ENCODE assay signal across 9 cellular contexts in the genomic region with DNA sequence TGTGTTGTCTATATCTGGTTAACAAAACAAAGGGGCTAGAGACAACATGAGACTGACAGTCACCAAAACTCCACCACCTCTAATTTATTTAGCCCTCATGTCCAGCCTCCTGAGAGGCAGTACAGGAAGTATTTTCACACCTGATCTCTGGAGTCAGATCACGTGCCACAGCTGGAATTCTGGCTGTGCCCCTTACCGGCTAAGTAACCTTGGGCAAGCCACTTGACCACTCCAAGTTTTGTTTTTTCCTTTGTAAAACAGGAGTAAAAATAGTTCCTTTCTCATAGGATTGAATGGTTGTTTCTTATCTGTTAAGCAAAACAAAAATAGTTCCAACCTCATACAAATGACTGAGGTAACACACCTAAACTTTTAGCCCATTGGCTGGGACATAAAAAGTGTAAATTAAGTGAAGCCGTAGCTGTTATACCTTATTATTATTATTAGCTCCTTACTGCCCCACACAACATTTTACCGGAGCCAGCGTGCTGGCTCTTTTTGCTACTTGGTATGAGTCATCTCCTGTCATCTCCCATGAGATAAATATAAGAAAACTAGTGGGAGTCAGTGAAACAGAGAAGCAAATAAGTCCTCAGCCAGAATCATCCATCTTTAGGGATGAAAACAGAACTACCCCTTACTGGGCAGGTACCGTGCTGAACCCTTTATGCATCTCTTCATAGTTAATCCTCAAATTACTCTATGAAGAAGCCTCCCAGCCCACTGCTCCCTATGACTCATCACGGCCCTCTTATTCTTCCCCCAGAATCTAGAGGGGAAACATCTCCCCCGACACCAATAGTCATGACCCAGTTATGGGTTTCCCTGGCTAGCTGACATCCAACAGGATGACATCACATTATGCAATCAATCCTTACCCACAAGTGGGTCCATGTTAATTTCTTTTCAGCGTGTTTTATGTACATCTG. TPM values are rescaled to one million over a fixed set of nuclear protein-coding genes. Genes with fewer than 3 reads are reported as not detected.
DNase-seq lines count a peak whose midpoint lies in the region; ATAC-seq and TF ChIP-seq lines count a peak whose summit lies in the region.
"Had no signal": no experiment of that assay in that cellular context is flagged by ENCODE, and none has a peak within 500 bp of the region (broad histone marks: within the 10 kb centered on the region; RNA-seq: fewer than 3 reads in every experiment).

No MANE protein-coding gene starts in this region.

- H3K9me3 Mint-ChIP-seq in type B pancreatic cell, result no peaks in the 10 kb centered on the region

- H4K20me1 ChIP-seq in IMR-90 (ENCODE audit: insufficient read depth, low read length), result peaks cover 3% of the 10 kb centered on the region; the same call in 1 of the 2 replicates

- TF ChIP-seq RAD21 in IMR-90 (IDR thresholded peaks at IDR 0.05; ENCODE audit: low read length), result no peak

- BruUV-seq in IMR-90 (replicated peaks; lab: Mats Ljungman, UMichigan), result no TSS peak

- H2AFZ ChIP-seq in IMR-90 (replicated peaks; ENCODE audit: low read length, poor library complexity), result no peak overlapping the region

- peak overlapping the region; percentile 27 to 71; a peak in 2 of 4 replicates for H4K8ac ChIP-seq in IMR-90 (ENCODE audit: low read depth in 2 of 2, low read length in 2 of 2)

- peak overlapping the region; percentile 94 for H2BK5ac ChIP-seq in IMR-90 (ENCODE audit: low read depth, low read length, poor library complexity, severe bottlenecking)

- peaks cover 53% of the 10 kb centered on the region for H3K4me1 Mint-ChIP-seq in type B pancreatic cell (ENCODE audit: unreplicated experiment)

- intact Hi-C loops in IMR-90 (cut with micrococcal nuclease), result no loop called here

- no peaks in the 10 kb centered on the region for H3K79me1 ChIP-seq in IMR-90 (ENCODE audit: low read depth in 1 of 2, low read length in 2 of 2)

- peak overlapping the region; percentile 69; the same call in 1 of the 2 replicates for H2AK5ac ChIP-seq in IMR-90 (ENCODE audit: low read depth, low read length)

- no peaks in the 10 kb centered on the region for H3K36me3 Mint-ChIP-seq in type B pancreatic cell

- no peak overlapping the region for H2AK9ac ChIP-seq in IMR-90 (replicated peaks; ENCODE audit: low read depth, low read length, poor library complexity)

- peaks cover 37% of the 10 kb centered on the region for H3K4me1 ChIP-seq in IMR-90 (ENCODE audit: control insufficient read depth, insufficient read depth, low read length)

- no peaks in the 10 kb centered on the region for H3K9me3 ChIP-seq in IMR-90 (ENCODE audit: control insufficient read depth, insufficient read depth, low read length)

- peak; percentile 83 for DNase-seq in IMR-90
- DNase-seq in brain microvascular endothelial cell, result peak; percentile 61
- peak; percentile 60 for DNase-seq in hepatic stellate cell (ENCODE audit: low spot score)
- no peak for DNase-seq in type B pancreatic cell (ENCODE audit: extremely low spot score, unreplicated experiment)
- DNase-seq in DMS79 (lab: John Stamatoyannopoulos, UW), result no peak
- no peak for DNase-seq in activated effector memory CD4-positive, alpha-beta T cell treated with anti-CD3 and anti-CD28 coated beads, Interleukin-2, amount 50 U/mL, for 16 hours
- DNase-seq: NCI-H69 had no signal

- peak; percentile 8; the same call in 1 of the 2 replicates for ATAC-seq in IMR-90 (ENCODE audit: low read depth)
- no peak for ATAC-seq in HG02642 (IDR thresholded peaks at IDR 0.05; ENCODE audit: poor library complexity, unreplicated experiment)

- in situ Hi-C loops in IMR-90 (cut with MboI; ENCODE audit: low sequenced_read_pairs) (no loop called here), brain microvascular endothelial cell (cut with HindIII; ENCODE audit: low pct_ligation_motif_present, low sequenced_read_pairs) (no loop called here)

- H3K27me3 Mint-ChIP-seq in type B pancreatic cell, result no peaks in the 10 kb centered on the region

- H3K27me3 ChIP-seq in IMR-90 (ENCODE audit: control insufficient read depth, insufficient read depth, low read length) (peaks cover 2% of the 10 kb centered on the region; the same call in 1 of the 2 replicates), brain microvascular endothelial cell (replicated peaks) (no peaks in the 10 kb centered on the region)

- dilution Hi-C loops in IMR-90 (cut with HindIII; ENCODE audit: low sequenced_read_pairs, unreplicated experiment), result no loop called here

- peak overlapping the region; percentile 73 for H3K4me2 ChIP-seq in IMR-90 (ENCODE audit: low read depth, low read length)

- no peak for TF ChIP-seq POLR2A in IMR-90 (IDR thresholded peaks at IDR 0.05; ENCODE audit: low read depth, low read length)

- CTCF ChIA-PET in IMR-90 (lab: Yijun Ruan, JAX), result interaction anchor here (1.1 kb wide), 1 partner anchor 39 kb away, joined by 4 read pairs; no protein-coding TSS in a partner anchor

- peak overlapping the region; percentile 2 for H3K4me3 Mint-ChIP-seq in type B pancreatic cell

- peak overlapping the region; percentile 56; the same call in 1 of the 2 replicates for H3K56ac ChIP-seq in IMR-90 (ENCODE audit: extremely low read depth, insufficient read depth, low read length)

- peak overlapping the region; percentile 16 for H3K27ac Mint-ChIP-seq in type B pancreatic cell

- H3K9ac ChIP-seq in IMR-90 (ENCODE audit: low read depth, low read length), result no peak overlapping the region

- H3K4ac ChIP-seq in IMR-90 (ENCODE audit: low read depth, low read length), result peak overlapping the region; percentile 89

- peak overlapping the region; percentile 89 for H2BK20ac ChIP-seq in IMR-90 (ENCODE audit: low read depth, low read length)

- peak overlapping the region; percentile 97 for H2BK120ac ChIP-seq in IMR-90 (ENCODE audit: low read depth, low read length)

- peak overlapping the region; percentile 55 for H3K23ac ChIP-seq in IMR-90 (ENCODE audit: low read depth, low read length)

- TF ChIP-seq CTCF in IMR-90 (conservative IDR thresholded peaks at IDR 0.05; ENCODE audit: low read depth, low read length), result no peak
- no peak for TF ChIP-seq CTCF in brain microvascular endothelial cell (IDR thresholded peaks at IDR 0.05; ENCODE audit: low read depth, low read length, missing control alignments)
- no peak for TF ChIP-seq CTCF in type B pancreatic cell (conservative IDR thresholded peaks at IDR 0.05)

- POLR2A ChIA-PET in IMR-90 (lab: Charles Lee; ENCODE audit: unreplicated experiment), result interaction anchor here (0.7 kb wide), 1 partner anchor 29 kb away, joined by 3 read pairs; no protein-coding TSS in a partner anchor

- H4K5ac ChIP-seq in IMR-90 (ENCODE audit: low read depth, low read length), result peak overlapping the region; percentile 53

- peak overlapping the region; percentile 86; the same call in 2 of the 3 replicates for H2BK15ac ChIP-seq in IMR-90 (ENCODE audit: low read depth, low read length)

- H3K4me3 ChIP-seq in IMR-90 (ENCODE audit: insufficient read depth, low read depth, low read length) (no peak overlapping the region), brain microvascular endothelial cell (ENCODE audit: low read depth, low read length) (no peak overlapping the region)

- WGBS in IMR-90 (ENCODE audit: extremely low coverage in 2 of 2, insufficient read length in 1 of 2), 2 experiments, result no CpG with 5 or more reads among the region's 9 CpGs

- H4K91ac ChIP-seq in IMR-90 (ENCODE audit: insufficient read depth, low read depth, low read length), result peak overlapping the region; percentile 89

- peak overlapping the region; percentile 75 for H3K18ac ChIP-seq in IMR-90 (ENCODE audit: low read depth, low read length)

- H3K27ac ChIP-seq in IMR-90 (ENCODE audit: insufficient read depth, low read length), result peak overlapping the region; percentile 58; the same call in 1 of the 2 replicates
- peak overlapping the region; percentile 53 for H3K27ac ChIP-seq in brain microvascular endothelial cell
- H3K27ac ChIP-seq: VCaP had no signal

- H3K14ac ChIP-seq in IMR-90 (replicated peaks; ENCODE audit: low read depth, low read length), result no peak overlapping the region

- H3K36me3 ChIP-seq in IMR-90 (ENCODE audit: control insufficient read depth, insufficient read depth, low read length) (no peaks in the 10 kb centered on the region), brain microvascular endothelial cell (replicated peaks) (no peaks in the 10 kb centered on the region)

- peaks cover 28% of the 10 kb centered on the region for H3K9me1 ChIP-seq in IMR-90 (ENCODE audit: insufficient read depth, low read length)

TF ChIP-seq in IMR-90, 13 proteins besides CTCF, POLR2A, EP300 and RAD21:
- TF ChIP-seq, protein P1, sequence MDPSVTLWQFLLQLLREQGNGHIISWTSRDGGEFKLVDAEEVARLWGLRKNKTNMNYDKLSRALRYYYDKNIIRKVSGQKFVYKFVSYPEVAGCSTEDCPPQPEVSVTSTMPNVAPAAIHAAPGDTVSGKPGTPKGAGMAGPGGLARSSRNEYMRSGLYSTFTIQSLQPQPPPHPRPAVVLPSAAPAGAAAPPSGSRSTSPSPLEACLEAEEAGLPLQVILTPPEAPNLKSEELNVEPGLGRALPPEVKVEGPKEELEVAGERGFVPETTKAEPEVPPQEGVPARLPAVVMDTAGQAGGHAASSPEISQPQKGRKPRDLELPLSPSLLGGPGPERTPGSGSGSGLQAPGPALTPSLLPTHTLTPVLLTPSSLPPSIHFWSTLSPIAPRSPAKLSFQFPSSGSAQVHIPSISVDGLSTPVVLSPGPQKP (IDR thresholded peaks at IDR 0.05; ENCODE audit: borderline replicate concordance, low read depth, low read length), result no peak
- TF ChIP-seq FOS (IDR thresholded peaks at IDR 0.05; ENCODE audit: low read depth, low read length) (peak; percentile 89), BHLHE40 (IDR thresholded peaks at IDR 0.05; ENCODE audit: low read depth, low read length) (0 out of 2 replicates have a peak, but pooled peaks have one; percentile 2), MAZ (IDR thresholded peaks at IDR 0.05; ENCODE audit: borderline replicate concordance, low read depth, low read length) (no peak), CEBPB (IDR thresholded peaks at IDR 0.05; ENCODE audit: low read depth, low read length) (peak; percentile 91), RFX5 (IDR thresholded peaks at IDR 0.05; ENCODE audit: low read depth, low read length) (no peak)

RNA-seq across cellular contexts. Expression of a gene that starts 44.9 kb away (rescaled TPM):
- total RNA-seq in IMR-90 (2012; rRNA removed) (61.7 and 62.9 TPM in 2 replicates), type B pancreatic cell (ENCODE audit: low replicate concordance) (5.4 and 7.8 TPM in 2 replicates)
- polyA plus RNA-seq in IMR-90 (2012; rRNA removed), result 10.8 and 17.4 TPM in 2 replicates
- polyA plus RNA-seq in IMR-90 (2012; cell fraction: cytosol; rRNA removed), result 4.8 and 6.4 TPM in 2 replicates
- 1.6 and 12.4 TPM in 2 replicates for polyA plus RNA-seq in IMR-90 (2012; cell fraction: nucleus; rRNA removed; ENCODE audit: low replicate concordance)

Comparison
In these comparisons a context has a peak if more than half of its experiments do, and no peak if none do; other contexts are left out.
1. DNase-seq: peak in IMR-90 (single experiment), brain microvascular endothelial cell (single experiment) and hepatic stellate cell (single experiment); none in type B pancreatic cell (single experiment), DMS79 (single experiment) and activated effector memory CD4-positive, alpha-beta T cell treated with anti-CD3 and anti-CD28 coated beads, Interleukin-2, amount 50 U/mL, for 16 hours (single experiment).